In genomic region chr4:22170353-22170752, GRCh38 we compare ENCODE assay signal across 14 cellular contexts.
A peak's percentile ranks its signal among the peaks of the same experiment; 100 is the strongest.
DNase-seq lines count a peak whose midpoint lies in the region; ATAC-seq and TF ChIP-seq lines count a peak whose summit lies in the region.
"Had no signal": no experiment of that assay in that cellular context is flagged by ENCODE, and none has a peak within 500 bp of the region (broad histone marks: within the 10 kb centered on the region; RNA-seq: fewer than 3 reads in every experiment).

No MANE protein-coding gene starts in this region.

- H3K4me1 ChIP-seq in GM23338 (ENCODE audit: insufficient read depth) (0 out of 2 replicates have a peak, but pooled peaks cover 7% of the 10 kb centered on the region), osteoblast (ENCODE audit: insufficient read depth, low read length) (peaks cover 11% of the 10 kb centered on the region), ascending aorta (no peaks in the 10 kb centered on the region)
- H3K4me1 ChIP-seq: left ventricle myocardium inferior had no signal

- H2AFZ ChIP-seq in GM23338 (0 out of 2 replicates have a peak overlapping the region, but pooled peaks have one; percentile 2), osteoblast (ENCODE audit: low read length) (no peak overlapping the region)

- no peaks in the 10 kb centered on the region for H3F3A ChIP-seq in GM23338 (replicated peaks; ENCODE audit: low read depth)

- H4K20me1 ChIP-seq in GM23338 (replicated peaks; ENCODE audit: insufficient read depth) (no peaks in the 10 kb centered on the region), osteoblast (ENCODE audit: insufficient read depth, low read length) (no peaks in the 10 kb centered on the region)

- H3K79me2 ChIP-seq in GM23338 (replicated peaks; ENCODE audit: insufficient read depth) (no peaks in the 10 kb centered on the region), osteoblast (ENCODE audit: insufficient read depth, low read length) (no peaks in the 10 kb centered on the region)

- H3K36me3 Mint-ChIP-seq in GM23338 (ENCODE audit: low read depth): peaks cover 4% of the 10 kb centered on the region; the same call in 1 of the 3 replicates
- H3K36me3 Mint-ChIP-seq in stimulated activated naive B cell treated with anti-CD40 and anti-IgM and Interleukin-4, amounts not matched to agents 10 μg/mL and 1 μg/mL and 100 μg/mL, for 72 hours: no peaks in the 10 kb centered on the region
- H3K36me3 Mint-ChIP-seq: naive thymus-derived CD4-positive, alpha-beta T cell had no signal

- no peak for ATAC-seq in GM23338
- no peak for ATAC-seq in stimulated activated naive B cell treated with anti-CD40 and anti-IgM and Interleukin-4, amounts not matched to agents 10 μg/mL and 1 μg/mL and 100 μg/mL, for 72 hours (replicated peaks)
- ATAC-seq: K562; naive thymus-derived CD4-positive, alpha-beta T cell had no signal

- POLR2A ChIA-PET in RWPE1 (lab: Yijun Ruan, JAX; ENCODE audit: low non-redundant PET): no interaction called here

- no peaks in the 10 kb centered on the region for H3K27me3 ChIP-seq in GM23338 (ENCODE audit: insufficient read depth)
- no peaks in the 10 kb centered on the region for H3K27me3 ChIP-seq in osteoblast (ENCODE audit: insufficient read depth, low read length)
- no peaks in the 10 kb centered on the region for H3K27me3 ChIP-seq in ascending aorta

- H3K4me3 Mint-ChIP-seq in GM23338: no peak overlapping the region
- no peak overlapping the region for H3K4me3 Mint-ChIP-seq in stimulated activated naive B cell treated with anti-CD40 and anti-IgM and Interleukin-4, amounts not matched to agents 10 μg/mL and 1 μg/mL and 100 μg/mL, for 72 hours
- H3K4me3 Mint-ChIP-seq: central memory CD8-positive, alpha-beta T cell; naive thymus-derived CD4-positive, alpha-beta T cell had no signal

- no peak overlapping the region for H3K27ac Mint-ChIP-seq in GM23338
- H3K27ac Mint-ChIP-seq in stimulated activated naive B cell treated with anti-CD40 and anti-IgM and Interleukin-4, amounts not matched to agents 10 μg/mL and 1 μg/mL and 100 μg/mL, for 72 hours: no peak overlapping the region
- H3K27ac Mint-ChIP-seq: naive thymus-derived CD4-positive, alpha-beta T cell; progenitor cell of endocrine pancreas had no signal

- intact Hi-C loops in ascending aorta (cut with DNase I): no loop called here

- H3K9me2 ChIP-seq in GM23338 (ENCODE audit: insufficient read depth): 0 out of 2 replicates have a peak, but pooled peaks cover 3% of the 10 kb centered on the region

- no peak for DNase-seq in GM23338 (ENCODE audit: low spot score)
- peak; percentile 41 for DNase-seq in RWPE1 (ENCODE audit: low spot score)
- peak; percentile 31 for DNase-seq in epithelial cell of proximal tubule (ENCODE audit: low read depth)
- DNase-seq in osteoblast (ENCODE audit: insufficient read length, low spot score, missing footprints): peak; percentile 90
- DNase-seq in ascending aorta (ENCODE audit: low spot score in 2 of 2): no peak
- no peak for DNase-seq in NCI-H82 (lab: John Stamatoyannopoulos, UW)
- DNase-seq in stimulated activated naive B cell treated with anti-CD40 and anti-IgM and Interleukin-4, amounts not matched to agents 10 μg/mL and 1 μg/mL and 100 μg/mL, for 72 hours: no peak
- DNase-seq: activated gamma-delta T cell; left ventricle myocardium inferior; naive thymus-derived CD4-positive, alpha-beta T cell had no signal

- H3K4me3 ChIP-seq in GM23338 (no peak overlapping the region), epithelial cell of proximal tubule (ENCODE audit: low read depth, low read length) (no peak overlapping the region), osteoblast (ENCODE audit: insufficient read depth, low read length) (no peak overlapping the region), ascending aorta (no peak overlapping the region)
- H3K4me3 ChIP-seq: K562, left ventricle myocardium inferior had no signal

- H3K27ac ChIP-seq in GM23338 (ENCODE audit: low read depth): no peak overlapping the region
- no peak overlapping the region for H3K27ac ChIP-seq in RWPE1
- H3K27ac ChIP-seq in osteoblast (ENCODE audit: low read depth, low read length): no peak overlapping the region
- no peak overlapping the region for H3K27ac ChIP-seq in ascending aorta
- H3K27ac ChIP-seq: left ventricle myocardium inferior, VCaP had no signal

- H3K27me3 Mint-ChIP-seq in GM23338 (ENCODE audit: insufficient read depth, low read depth, poor library complexity): no peaks in the 10 kb centered on the region
- no peaks in the 10 kb centered on the region for H3K27me3 Mint-ChIP-seq in stimulated activated naive B cell treated with anti-CD40 and anti-IgM and Interleukin-4, amounts not matched to agents 10 μg/mL and 1 μg/mL and 100 μg/mL, for 72 hours
- H3K27me3 Mint-ChIP-seq: central memory CD8-positive, alpha-beta T cell; progenitor cell of endocrine pancreas had no signal

- H3K4me1 Mint-ChIP-seq in GM23338: peaks cover 2% of the 10 kb centered on the region; the same call in 1 of the 3 replicates
- H3K4me1 Mint-ChIP-seq in stimulated activated naive B cell treated with anti-CD40 and anti-IgM and Interleukin-4, amounts not matched to agents 10 μg/mL and 1 μg/mL and 100 μg/mL, for 72 hours: no peaks in the 10 kb centered on the region
- H3K4me1 Mint-ChIP-seq: central memory CD8-positive, alpha-beta T cell; naive thymus-derived CD4-positive, alpha-beta T cell had no signal

- no peaks in the 10 kb centered on the region for H3K36me3 ChIP-seq in GM23338 (ENCODE audit: insufficient read depth)
- H3K36me3 ChIP-seq in osteoblast (ENCODE audit: insufficient read depth, low read length): no peaks in the 10 kb centered on the region
- no peaks in the 10 kb centered on the region for H3K36me3 ChIP-seq in ascending aorta
- H3K36me3 ChIP-seq: left ventricle myocardium inferior had no signal

- H3K9me3 Mint-ChIP-seq in GM23338: peaks cover 12% of the 10 kb centered on the region; the same call in 2 of the 3 replicates
- peaks cover 3 to 6% of the 10 kb centered on the region in 2 donors for H3K9me3 Mint-ChIP-seq in stimulated activated naive B cell treated with anti-CD40 and anti-IgM and Interleukin-4, amounts not matched to agents 10 μg/mL and 1 μg/mL and 100 μg/mL, for 72 hours

- CTCF ChIA-PET in RWPE1 (lab: Yijun Ruan, JAX): interaction anchor here (0.6 kb wide), 1 partner anchor 38 kb away, joined by 3 read pairs; no protein-coding TSS in a partner anchor

- no peaks in the 10 kb centered on the region for H3K9me3 ChIP-seq in osteoblast (ENCODE audit: low read depth, low read length)
- H3K9me3 ChIP-seq in ascending aorta: no peaks in the 10 kb centered on the region
- H3K9me3 ChIP-seq: left ventricle myocardium inferior had no signal

- TF ChIP-seq CTCF in GM23338 (conservative IDR thresholded peaks at IDR 0.05; ENCODE audit: low read depth in 2 of 2) (no peak), RWPE1 (conservative IDR thresholded peaks at IDR 0.05; ENCODE audit: low read depth) (no peak), epithelial cell of proximal tubule (conservative IDR thresholded peaks at IDR 0.05; ENCODE audit: low read depth, low read length) (no peak), osteoblast (IDR thresholded peaks at IDR 0.05; ENCODE audit: extremely low read depth, low read depth, low read length) (no peak), ascending aorta (IDR thresholded peaks at IDR 0.05) (no peak)

- H3K4me2 ChIP-seq in GM23338: no peak overlapping the region; the same call in 1 of the 2 replicates
- H3K4me2 ChIP-seq in osteoblast (ENCODE audit: insufficient read depth, low read length): peak overlapping the region; percentile 15

TF ChIP-seq in GM23338, 12 proteins besides CTCF, POLR2A, EP300 and RAD21 (continues in another document):
- TF ChIP-seq STAT1 (IDR thresholded peaks at IDR 0.05; ENCODE audit: unreplicated experiment): no peak
- no peak for TF ChIP-seq NANOG (IDR thresholded peaks at IDR 0.05; ENCODE audit: borderline replicate concordance)
- TF ChIP-seq REST (IDR thresholded peaks at IDR 0.05; ENCODE audit: unreplicated experiment): no peak
- TF ChIP-seq EZH2 (IDR thresholded peaks at IDR 0.05; ENCODE audit: low read depth, unreplicated experiment): no peak
- TF ChIP-seq EZH2phosphoT487 (IDR thresholded peaks at IDR 0.05; ENCODE audit: unreplicated experiment): no peak
- TF ChIP-seq ETS1 (IDR thresholded peaks at IDR 0.05): no peak
- TF ChIP-seq JUNB (IDR thresholded peaks at IDR 0.05; ENCODE audit: unreplicated experiment): no peak

Comparison
In these comparisons a context has a peak if more than half of its experiments do, and no peak if none do; other contexts are left out.
1. DNase-seq: peak in RWPE1 (single experiment), epithelial cell of proximal tubule (single experiment) and osteoblast (single experiment); none in GM23338 (single experiment), ascending aorta (0 of 2), NCI-H82 (single experiment) and stimulated activated naive B cell treated with anti-CD40 and anti-IgM and Interleukin-4, amounts not matched to agents 10 μg/mL and 1 μg/mL and 100 μg/mL, for 72 hours (single experiment).